21 cellular contexts compared by ENCODE assay signal in genomic region chr3:53258600-53259426, GRCh38.
A peak's percentile ranks its signal among the peaks of the same experiment; 100 is the strongest.
DNase-seq lines count a peak whose midpoint lies in the region; ATAC-seq lines count a peak whose summit lies in the region.
"Had no signal": no experiment of that assay in that cellular context is flagged by ENCODE, and none has a peak within 500 bp of the region (broad histone marks: within the 10 kb centered on the region; RNA-seq: fewer than 3 reads in every experiment).

No MANE protein-coding gene starts in this region.

- H3K4me1 ChIP-seq in NT2/D1 (ENCODE audit: insufficient read depth, insufficient read length), result peaks cover 33% of the 10 kb centered on the region
- H3K4me1 ChIP-seq in iPS-15b (ENCODE audit: control insufficient read depth, insufficient read depth, low read length), result peaks cover 24% of the 10 kb centered on the region

- H3K4me3 ChIP-seq in NT2/D1 (ENCODE audit: insufficient read length, low read depth) (no peak overlapping the region), iPS-15b (ENCODE audit: low read depth, low read length) (no peak overlapping the region)
- H3K4me3 ChIP-seq: BLaER1 treated with 17β-estradiol and CSF1 and Interleukin-3, amounts not matched to agents 10 nM and 100 nM; breast epithelium; smooth muscle cell; upper lobe of right lung had no signal

- DNase-seq in NCI-H146 (lab: John Stamatoyannopoulos, UW), result peak; percentile 32
- no peak for DNase-seq in NCI-H146 treated with DMSO at 0.1 percent for 48 hours (lab: John Stamatoyannopoulos, UW; ENCODE audit: unreplicated experiment)
- peak; percentile 91 for DNase-seq in NT2/D1 (ENCODE audit: low read depth, low spot score)
- DNase-seq in putamen (ENCODE audit: low spot score), result peak; percentile 62
- no peak for DNase-seq in NCI-H1930 (lab: John Stamatoyannopoulos, UW)
- DNase-seq: activated CD4-positive, alpha-beta T cell treated with anti-CD3 and anti-CD28 coated beads, Interleukin-2, amount 50 U/mL, for 48 hours; activated T-cell treated with anti-CD3 and anti-CD28 coated beads, Interleukin-2, amount 50 U/mL, for 1 hour; effector CD4-positive, alpha-beta T cell; glutamatergic neuron; Karpas-422; left colon; NCI-H345; NK-92 treated with Interleukin-12 subunit alpha and Interleukin-12 subunit beta, amount 100 ng/mL, for 24 hours; T-cell; upper lobe of right lung had no signal

- H3K36me3 ChIP-seq in NT2/D1 (ENCODE audit: insufficient read depth, insufficient read length, low read length) (peaks cover 16% of the 10 kb centered on the region), iPS-15b (ENCODE audit: control insufficient read depth, insufficient read depth, low read length) (peaks cover 7% of the 10 kb centered on the region)
- H3K36me3 ChIP-seq: breast epithelium, upper lobe of right lung had no signal

- peak overlapping the region; percentile 73 for H3K9ac ChIP-seq in NT2/D1 (ENCODE audit: insufficient read length, low read depth)
- peak overlapping the region; percentile 32 for H3K9ac ChIP-seq in iPS-15b (ENCODE audit: low read depth, low read length)
- H3K9ac ChIP-seq: BLaER1 treated with 17β-estradiol and CSF1 and Interleukin-3, amounts not matched to agents 10 nM and 100 nM had no signal

- H3K27me3 ChIP-seq in NT2/D1 (ENCODE audit: insufficient read depth, insufficient read length), result no peaks in the 10 kb centered on the region
- no peaks in the 10 kb centered on the region for H3K27me3 ChIP-seq in iPS-15b (ENCODE audit: control insufficient read depth, insufficient read depth, low read length)
- H3K27me3 ChIP-seq: BLaER1 treated with 17β-estradiol and CSF1 and Interleukin-3, amounts not matched to agents 10 nM and 100 nM; breast epithelium; upper lobe of right lung had no signal

- ATAC-seq in GM21786 (IDR thresholded peaks at IDR 0.05; ENCODE audit: unreplicated experiment) (no peak), GM21390 (IDR thresholded peaks at IDR 0.05; ENCODE audit: unreplicated experiment) (no peak)
- ATAC-seq: left colon, T-cell, upper lobe of right lung had no signal

- no peaks in the 10 kb centered on the region for H3K9me3 ChIP-seq in NT2/D1 (ENCODE audit: insufficient read depth, low read length)
- no peaks in the 10 kb centered on the region for H3K9me3 ChIP-seq in iPS-15b (ENCODE audit: control insufficient read depth, insufficient read depth, low read length)
- H3K9me3 ChIP-seq: BLaER1 treated with 17β-estradiol and CSF1 and Interleukin-3, amounts not matched to agents 10 nM and 100 nM; breast epithelium; upper lobe of right lung had no signal

Comparison
In these comparisons a context has a peak if more than half of its experiments do, and no peak if none do; other contexts are left out.
1. DNase-seq: peak in NCI-H146 (single experiment), NT2/D1 (single experiment) and putamen (single experiment); none in NCI-H146 treated with DMSO at 0.1 percent for 48 hours (single experiment) and NCI-H1930 (0 of 2).